In genomic region chr6:143786371-143786770, GRCh38 we compare ENCODE assay signal across 4 cellular contexts. TPM values are rescaled to one million over a fixed set of nuclear protein-coding genes. Genes with fewer than 3 reads are reported as not detected.
DNase-seq lines count a peak whose midpoint lies in the region; ATAC-seq, FAIRE-seq and TF ChIP-seq lines count a peak whose summit lies in the region.
"Not testable (repeated sequence)": the region's sequence is repeated elsewhere in the genome, so short reads cannot be mapped to it uniquely, and the experiment has no call there.

No MANE protein-coding gene starts in this region.

- DNase-seq in K562 (ENCODE audit: extremely low read depth in 1 of 4, low spot score in 3 of 4); endothelial cell (ENCODE audit: low spot score): not testable (repeated sequence)

- in situ Hi-C loops in K562 (cut with MboI): not testable (repeated sequence)

- peaks cover 37% of the 10 kb centered on the region for H3K36me3 Mint-ChIP-seq in activated naive CD8-positive, alpha-beta T cell
- peaks cover 61% of the 10 kb centered on the region for H3K36me3 Mint-ChIP-seq in endothelial cell (ENCODE audit: low read depth, unreplicated experiment)

- TF ChIP-seq EP300 in K562 (IDR thresholded peaks at IDR 0.05; ENCODE audit: low read length): not testable (repeated sequence)

- H3K9ac ChIP-seq in K562 (ENCODE audit: insufficient read depth in 1 of 2, low read depth in 2 of 2, low read length in 2 of 2): not testable (repeated sequence)

- H3K4me1 Mint-ChIP-seq in activated naive CD8-positive, alpha-beta T cell (ENCODE audit: low read depth); endothelial cell (ENCODE audit: unreplicated experiment): not testable (repeated sequence)

- H3K4me1 ChIP-seq in HEK293 (ENCODE audit: control insufficient read depth, insufficient read depth, low read length); K562 (replicated peaks in 1 of 2; ENCODE audit: control insufficient read depth in 2 of 2, insufficient read depth in 2 of 2, low read length in 2 of 2): not testable (repeated sequence)

- not testable (repeated sequence) for ATAC-seq in K562

- not testable (repeated sequence) for H3K4me2 ChIP-seq in K562 (ENCODE audit: insufficient read depth, low read length)

- not testable (repeated sequence) for FAIRE-seq in K562 (lab: Jason Lieb, UNC)

- H3K36me3 ChIP-seq in HEK293 (ENCODE audit: control insufficient read depth in 2 of 2, insufficient read depth in 1 of 2, low read length in 2 of 2) (peaks cover 0 to 23% of the 10 kb centered on the region in 2 experiments; a peak in 2 of 3 replicates), K562 (ENCODE audit: control insufficient read depth, insufficient read depth, low read length) (peaks cover 11% of the 10 kb centered on the region)

- H4K20me1 ChIP-seq in K562 (replicated peaks; ENCODE audit: control insufficient read depth, insufficient read depth, low read length): not testable (repeated sequence)

- not testable (repeated sequence) for H3K9me3 Mint-ChIP-seq in activated naive CD8-positive, alpha-beta T cell (ENCODE audit: low read depth)
- H3K9me3 Mint-ChIP-seq in endothelial cell (ENCODE audit: unreplicated experiment): peaks cover 16% of the 10 kb centered on the region

- TF ChIP-seq CTCF in HEK293 (tag by site-specific recombination; IDR thresholded peaks at IDR 0.05); K562 (IDR thresholded peaks at IDR 0.05 in 2 of 3, conservative IDR thresholded peaks at IDR 0.05 in 1 of 3; ENCODE audit: insufficient read depth in 2 of 3, low read depth in 1 of 3, low read length in 3 of 3); endothelial cell (IDR thresholded peaks at IDR 0.05; ENCODE audit: unreplicated experiment): not testable (repeated sequence)

- not testable (repeated sequence) for H3K4me3 Mint-ChIP-seq in activated naive CD8-positive, alpha-beta T cell
- H3K4me3 Mint-ChIP-seq in endothelial cell (ENCODE audit: unreplicated experiment): peak overlapping the region; percentile 57

- BruUV-seq in K562 (replicated peaks; lab: Mats Ljungman, UMichigan): not testable (repeated sequence)

- not testable (repeated sequence) for H3K27me3 Mint-ChIP-seq in activated naive CD8-positive, alpha-beta T cell; endothelial cell (ENCODE audit: unreplicated experiment)

- H3K27ac ChIP-seq in HEK293 (ENCODE audit: extremely low read depth, low read depth, low read length); K562 (ENCODE audit: extremely low read depth, low read depth, low read length): not testable (repeated sequence)

- not testable (repeated sequence) for TF ChIP-seq RAD21 in K562 (CRISPR knock-in tag; conservative IDR thresholded peaks at IDR 0.05 in 1 of 2, IDR thresholded peaks at IDR 0.05 in 1 of 2)

- not testable (repeated sequence) for H3K9me3 ChIP-seq in HEK293 (ENCODE audit: control insufficient read depth, insufficient read depth, low read depth, low read length); K562 (replicated peaks; ENCODE audit: control insufficient read depth, insufficient read depth, low read depth, low read length)

- not testable (repeated sequence) for H2AFZ ChIP-seq in K562 (ENCODE audit: low read depth, low read length)

- CTCF ChIA-PET in HEK293 (lab: Yijun Ruan, JAX): interaction anchor here (0.6 kb wide), 1 partner anchor 241 kb away, joined by 4 read pairs; no protein-coding TSS in a partner anchor
- CTCF ChIA-PET in K562 (lab: Yijun Ruan, JAX; ENCODE audit: low intra/inter-chr PET ratio): not testable (repeated sequence)

- TF ChIP-seq POLR2A in K562 (conservative IDR thresholded peaks at IDR 0.05): not testable (repeated sequence)

- intact Hi-C loops in K562 (cut with micrococcal nuclease): not testable (repeated sequence)

- not testable (repeated sequence) for H3K79me2 ChIP-seq in K562 (ENCODE audit: control insufficient read depth, insufficient read depth, low read length)

- H3K27ac Mint-ChIP-seq in activated naive CD8-positive, alpha-beta T cell: peak overlapping the region; percentile 5
- H3K27ac Mint-ChIP-seq in endothelial cell (ENCODE audit: unreplicated experiment): not testable (repeated sequence)

- POLR2A ChIA-PET in HEK293 (lab: Yijun Ruan, JAX); K562 (lab: Yijun Ruan, JAX): not testable (repeated sequence)

- not testable (repeated sequence) for H3K4me3 ChIP-seq in HEK293 (ENCODE audit: low read depth, low read length); K562

- H3K27me3 ChIP-seq in K562 (ENCODE audit: control insufficient read depth in 2 of 2, insufficient read depth in 2 of 2, low read length in 2 of 2): not testable (repeated sequence)

- H3K9me1 ChIP-seq in K562 (ENCODE audit: control insufficient read depth, insufficient read depth, low read length): not testable (repeated sequence)

TF ChIP-seq in HEK293, 187 proteins besides CTCF, POLR2A, EP300 and RAD21:
- TF ChIP-seq ZNF707 (tag by site-specific recombination; IDR thresholded peaks at IDR 0.05): peak; percentile 97
TF ChIP-seq in HEK293: peak in this region for 1; not testable (repeated sequence) for 186.

TF ChIP-seq in K562, 482 proteins besides CTCF, POLR2A, EP300 and RAD21:
- peak; percentile 62 for TF ChIP-seq ZNF280A (IDR thresholded peaks at IDR 0.05; ENCODE audit: low read depth, partially characterized antibody)
- TF ChIP-seq ZNF707 (CRISPR knock-in tag; conservative IDR thresholded peaks at IDR 0.05): peak; percentile 100
- TF ChIP-seq ZNF766 (CRISPR knock-in tag; conservative IDR thresholded peaks at IDR 0.05): peak; percentile 74
- TF ChIP-seq CBX3 (IDR thresholded peaks at IDR 0.05; ENCODE audit: borderline replicate concordance in 1 of 2, low read length in 2 of 2): peak in 1 of 2 experiments; percentile 91; a peak in 2 of 3 replicates
- peak in 1 of 2 experiments; percentile 50; a peak in 1 of 4 replicates for TF ChIP-seq TRIM24 (IDR thresholded peaks at IDR 0.05)
- peak; percentile 87 for TF ChIP-seq TRIM28 (IDR thresholded peaks at IDR 0.05)
- 0 out of 2 replicates have a peak, but pooled peaks have one; percentile 20 for TF ChIP-seq CHAMP1 (IDR thresholded peaks at IDR 0.05)

RNA-seq across cellular contexts. Expression of gene LTV1, which starts 56.8 kb away (rescaled TPM):
- 15.2 and 38.3 TPM in 2 replicates for total RNA-seq in K562 (2011; cell fraction: chromatin; rRNA removed; ENCODE audit: low replicate concordance)
- 10.5 and 12.2 TPM in 2 replicates for total RNA-seq in K562 (2011; cell fraction: nucleolus; rRNA removed)
- total RNA-seq in K562 (2011; cell fraction: nucleoplasm; rRNA removed): 10.1 and 13.8 TPM in 2 replicates
- 66.8 and 80.1 TPM in 2 replicates for total RNA-seq in K562 (2014; rRNA removed)
- 119 and 142 TPM in 2 replicates for total RNA-seq in K562 (2014; rRNA removed; fragmentation: Illumina TruSeq; extraction: Trizol)
- total RNA-seq in K562 (2015; rRNA removed; fragmentation: Illumina TruSeq; extraction: Trizol): 140 and 148 TPM in 2 replicates
- 65.7 and 70.7 TPM in 2 replicates for total RNA-seq in K562 (2021)
- 35.9 and 57.9 TPM in 2 replicates for polyA plus RNA-seq in K562 (2011; rRNA removed)
- polyA plus RNA-seq in K562 (2011; cell fraction: cytosol; rRNA removed): 6.3 and 12.5 TPM in 2 replicates
- polyA plus RNA-seq in K562 (2011; cell fraction: nucleus; rRNA removed): 31.6 and 33.6 TPM in 2 replicates
- 38.2 and 83.0 TPM in 2 replicates for polyA plus RNA-seq in K562 (2012)
- polyA plus RNA-seq in K562 (2014; fragmentation: Illumina TruSeq; extraction: Trizol): 114 and 123 TPM in 2 replicates
- polyA plus RNA-seq in K562 (2014; fragmentation: Nextera tagmentation; extraction: Ambion mirVana): 100 to 1,000 TPM in 1 of 2 experiments, 10 to 100 TPM in 1; 88.3 to 162 TPM
- 123 and 141 TPM in 2 replicates for polyA plus RNA-seq in K562 (2014; rRNA removed)
- polyA minus RNA-seq in K562 (2011; rRNA and poly(A)+ RNA removed): 46.1 and 49.2 TPM in 2 replicates
- 14.5 and 19.7 TPM in 2 replicates for polyA minus RNA-seq in K562 (2011; cell fraction: cytosol; rRNA and poly(A)+ RNA removed)
- polyA minus RNA-seq in K562 (2011; cell fraction: nucleus; rRNA and poly(A)+ RNA removed): 18.6 and 26.7 TPM in 2 replicates
- 20.7 TPM for total RNA-seq in endothelial cell (ENCODE audit: unreplicated experiment)
